ENCODE assay signal across 22 cellular contexts in the genomic region with DNA sequence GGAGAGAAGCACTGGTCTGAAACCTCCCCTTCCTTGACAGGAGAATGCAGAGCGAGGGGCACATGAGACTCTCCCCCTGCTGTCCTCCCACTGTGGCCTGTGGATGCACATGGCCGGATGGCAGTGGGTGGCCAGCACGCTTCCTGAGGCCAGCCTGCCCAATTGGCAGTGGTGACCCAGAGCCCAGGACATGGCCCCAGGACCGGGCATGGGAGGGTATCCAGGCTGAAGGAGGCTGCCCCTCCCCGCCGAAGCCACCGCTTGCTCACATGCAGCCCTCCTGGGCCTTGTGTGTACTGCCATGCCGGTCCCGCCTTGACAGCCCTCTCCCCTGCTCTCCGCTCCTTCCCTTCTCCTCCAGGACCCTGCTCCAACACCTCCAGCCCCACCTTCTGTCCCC.
A peak's percentile ranks its signal among the peaks of the same experiment; 100 is the strongest.
DNase-seq lines count a peak whose midpoint lies in the region; ATAC-seq and TF ChIP-seq lines count a peak whose summit lies in the region.
"Had no signal": no experiment of that assay in that cellular context is flagged by ENCODE, and none has a peak within 500 bp of the region (broad histone marks: within the 10 kb centered on the region; RNA-seq: fewer than 3 reads in every experiment).

No MANE protein-coding gene starts in this region.

- H3K9me3 ChIP-seq in OCI-LY1 (ENCODE audit: low read length) = no peaks in the 10 kb centered on the region
- no peaks in the 10 kb centered on the region for H3K9me3 ChIP-seq in SU-DHL-6 (ENCODE audit: insufficient read depth, low read length)
- no peaks in the 10 kb centered on the region for H3K9me3 ChIP-seq in osteoblast (ENCODE audit: low read depth, low read length)
- H3K9me3 ChIP-seq: A549, BE2C, BLaER1, Caco-2 had no signal

- peak overlapping the region; percentile 74 for H3K27ac Mint-ChIP-seq in stimulated activated memory B cell treated with anti-CD40 and anti-IgM and Interleukin-4, amounts not matched to agents 10 μg/mL and 1 μg/mL and 100 μg/mL, for 72 hours
- H3K27ac Mint-ChIP-seq: CD14-positive monocyte; CD4-positive, alpha-beta memory T cell; CD4-positive, CD25-positive, alpha-beta regulatory T cell had no signal

- H3F3A ChIP-seq in OCI-LY1 (ENCODE audit: insufficient read depth, low read length) (peaks cover 3% of the 10 kb centered on the region; the same call in 1 of the 2 replicates), SU-DHL-6 (ENCODE audit: insufficient read depth) (peaks cover 47% of the 10 kb centered on the region)

- no peak for ATAC-seq in stimulated activated memory B cell treated with anti-CD40 and anti-IgM and Interleukin-4, amounts not matched to agents 10 μg/mL and 1 μg/mL and 100 μg/mL, for 72 hours

- H3K27me3 Mint-ChIP-seq in stimulated activated memory B cell treated with anti-CD40 and anti-IgM and Interleukin-4, amounts not matched to agents 10 μg/mL and 1 μg/mL and 100 μg/mL, for 72 hours = peaks cover 80% of the 10 kb centered on the region

- no peak overlapping the region for H2AFZ ChIP-seq in OCI-LY1 (ENCODE audit: low read length)
- no peak overlapping the region for H2AFZ ChIP-seq in SU-DHL-6 (ENCODE audit: low read depth, low read length, severe bottlenecking)
- no peak overlapping the region for H2AFZ ChIP-seq in osteoblast (ENCODE audit: low read length)

- H3K4me3 Mint-ChIP-seq in stimulated activated memory B cell treated with anti-CD40 and anti-IgM and Interleukin-4, amounts not matched to agents 10 μg/mL and 1 μg/mL and 100 μg/mL, for 72 hours = no peak overlapping the region
- H3K4me3 Mint-ChIP-seq: CD14-positive monocyte; CD4-positive, alpha-beta memory T cell; CD4-positive, CD25-positive, alpha-beta regulatory T cell; CD8-positive, alpha-beta memory T cell had no signal

- no peaks in the 10 kb centered on the region for H3K9me2 ChIP-seq in OCI-LY1 (ENCODE audit: low read depth, low read length)
- H3K9me2 ChIP-seq in SU-DHL-6 (replicated peaks; ENCODE audit: insufficient read depth, low read length) = no peaks in the 10 kb centered on the region

- H3K36me3 ChIP-seq in OCI-LY1 (ENCODE audit: insufficient read depth, low read length) (peaks cover 56% of the 10 kb centered on the region), SU-DHL-6 (ENCODE audit: low read length) (no peaks in the 10 kb centered on the region), osteoblast (ENCODE audit: insufficient read depth, low read length) (no peaks in the 10 kb centered on the region)
- H3K36me3 ChIP-seq: BE2C, BLaER1 had no signal

- peaks cover 14% of the 10 kb centered on the region for H3K4me1 Mint-ChIP-seq in stimulated activated memory B cell treated with anti-CD40 and anti-IgM and Interleukin-4, amounts not matched to agents 10 μg/mL and 1 μg/mL and 100 μg/mL, for 72 hours
- H3K4me1 Mint-ChIP-seq: CD14-positive monocyte; CD4-positive, alpha-beta memory T cell; CD4-positive, CD25-positive, alpha-beta regulatory T cell; CD8-positive, alpha-beta memory T cell had no signal

- H3K27me3 ChIP-seq in OCI-LY1 (ENCODE audit: insufficient read depth, low read length) (no peaks in the 10 kb centered on the region), SU-DHL-6 (ENCODE audit: low read length) (no peaks in the 10 kb centered on the region), osteoblast (ENCODE audit: insufficient read depth, low read length) (peaks cover 5% of the 10 kb centered on the region)
- H3K27me3 ChIP-seq: BE2C, BLaER1 had no signal

- H3K36me3 Mint-ChIP-seq in stimulated activated memory B cell treated with anti-CD40 and anti-IgM and Interleukin-4, amounts not matched to agents 10 μg/mL and 1 μg/mL and 100 μg/mL, for 72 hours = no peaks in the 10 kb centered on the region
- H3K36me3 Mint-ChIP-seq: CD14-positive monocyte; CD4-positive, alpha-beta memory T cell; CD4-positive, CD25-positive, alpha-beta regulatory T cell had no signal

- peaks cover 55% of the 10 kb centered on the region for H3K79me2 ChIP-seq in OCI-LY1 (ENCODE audit: insufficient read depth, low read length)
- H3K79me2 ChIP-seq in SU-DHL-6 (ENCODE audit: insufficient read depth, low read length) = peaks cover 60% of the 10 kb centered on the region
- no peaks in the 10 kb centered on the region for H3K79me2 ChIP-seq in osteoblast (ENCODE audit: insufficient read depth, low read length)

- H3K4me2 ChIP-seq in OCI-LY1 (ENCODE audit: low read length) = peak overlapping the region; percentile 72
- peak overlapping the region; percentile 90 for H3K4me2 ChIP-seq in SU-DHL-6 (ENCODE audit: low read depth, low read length, poor library complexity, severe bottlenecking)
- H3K4me2 ChIP-seq in osteoblast (ENCODE audit: insufficient read depth, low read length) = no peak overlapping the region
- H3K4me2 ChIP-seq: A549 had no signal

- peak overlapping the region; percentile 98 for H3K9ac ChIP-seq in OCI-LY1 (ENCODE audit: low read length)
- H3K9ac ChIP-seq in SU-DHL-6 (ENCODE audit: low read length) = peak overlapping the region; percentile 98
- H3K9ac ChIP-seq: BLaER1 had no signal

- H3K27ac ChIP-seq in OCI-LY1 (ENCODE audit: low read depth, low read length, poor library complexity, severe bottlenecking) (peak overlapping the region; percentile 100), SU-DHL-6 (ENCODE audit: low read depth, low read length) (peak overlapping the region; percentile 99), osteoblast (ENCODE audit: low read depth, low read length) (no peak overlapping the region)
- H3K27ac ChIP-seq: 22Rv1, A549, BLaER1 had no signal

- H4K20me1 ChIP-seq in OCI-LY1 (ENCODE audit: insufficient read depth, low read length) (no peaks in the 10 kb centered on the region), SU-DHL-6 (ENCODE audit: low read depth, low read length) (0 out of 2 replicates have a peak, but pooled peaks cover 6% of the 10 kb centered on the region), osteoblast (ENCODE audit: insufficient read depth, low read length) (no peaks in the 10 kb centered on the region)
- H4K20me1 ChIP-seq: BLaER1 had no signal

- H3K4me1 ChIP-seq in OCI-LY1 (ENCODE audit: insufficient read depth, low read length, severe bottlenecking) = peaks cover 93% of the 10 kb centered on the region
- no peaks in the 10 kb centered on the region for H3K4me1 ChIP-seq in osteoblast (ENCODE audit: insufficient read depth, low read length)
- H3K4me1 ChIP-seq: A549, BE2C, Caco-2 had no signal

- H3K4me3 ChIP-seq in OCI-LY1 (ENCODE audit: low read depth, low read length, poor library complexity, severe bottlenecking) (peak overlapping the region; percentile 86), SU-DHL-6 (ENCODE audit: insufficient read depth, low read length, poor library complexity, severe bottlenecking) (peak overlapping the region; percentile 91), osteoblast (ENCODE audit: insufficient read depth, low read length) (no peak overlapping the region)
- H3K4me3 ChIP-seq: A549, BLaER1, GM12878 had no signal

- H3K9me3 Mint-ChIP-seq in stimulated activated memory B cell treated with anti-CD40 and anti-IgM and Interleukin-4, amounts not matched to agents 10 μg/mL and 1 μg/mL and 100 μg/mL, for 72 hours = no peaks in the 10 kb centered on the region
- H3K9me3 Mint-ChIP-seq: CD14-positive monocyte; CD4-positive, CD25-positive, alpha-beta regulatory T cell had no signal

- no peak for TF ChIP-seq CTCF in OCI-LY1 (IDR thresholded peaks at IDR 0.05; ENCODE audit: low read length)
- TF ChIP-seq CTCF in SU-DHL-6 (IDR thresholded peaks at IDR 0.05; ENCODE audit: insufficient read depth, low read length, poor library complexity, severe bottlenecking) = no peak
- TF ChIP-seq CTCF in osteoblast (IDR thresholded peaks at IDR 0.05; ENCODE audit: extremely low read depth, low read depth, low read length) = no peak

- DNase-seq in COLO668 (lab: John Stamatoyannopoulos, UW; ENCODE audit: unreplicated experiment) = peak; percentile 31
- no peak for DNase-seq in epidermal melanocyte (ENCODE audit: insufficient read length, low spot score)
- no peak for DNase-seq in osteoblast (ENCODE audit: insufficient read length, low spot score, missing footprints)
- DNase-seq in activated CD4-positive, CD25-positive, alpha-beta regulatory T cell treated with anti-CD3 and anti-CD28 coated beads, Interleukin-2, amount 50 U/mL, for 72 hours = no peak
- no peak for DNase-seq in stimulated activated CD4-positive, alpha-beta T cell treated with anti-CD3 and anti-CD28 coated beads, Interleukin-2, amount 100 ng/mL, for 24 hours
- DNase-seq: AML-193; BE2C; C1 segment of cervical spinal cord; Caco-2; CD4-positive, alpha-beta memory T cell; CD4-positive, CD25-positive, alpha-beta regulatory T cell; CD8-positive, alpha-beta memory T cell; EL; GDM1 had no signal
